ENCODE assay signal across 21 cellular contexts in genomic region chr12:94955193-94955592, GRCh38. TPM values are rescaled to one million over a fixed set of nuclear protein-coding genes. Genes with fewer than 3 reads are reported as not detected.
DNase-seq lines count a peak whose midpoint lies in the region; ATAC-seq, FAIRE-seq and TF ChIP-seq lines count a peak whose summit lies in the region.
"Had no signal": no experiment of that assay in that cellular context is flagged by ENCODE, and none has a peak within 500 bp of the region (broad histone marks: within the 10 kb centered on the region; RNA-seq: fewer than 3 reads in every experiment).

No MANE protein-coding gene starts in this region.

- CTCF ChIA-PET in K562 (lab: Yijun Ruan, JAX; ENCODE audit: low intra/inter-chr PET ratio) = no interaction called here

- WGBS in K562 (ENCODE audit: insufficient coverage, low coverage, missing lambda C conversion rate) = 44% methylated on average over 5 of the region's 5 CpGs

- FAIRE-seq in K562 (lab: Jason Lieb, UNC) = no peak
- FAIRE-seq: A204.1, GM12878 had no signal

- H3K9me3 Mint-ChIP-seq in stimulated activated naive CD8-positive, alpha-beta T cell treated with anti-CD3 and anti-CD28 coated beads, Interleukin-15, amount 100 ng/mL, for 72 hours = no peaks in the 10 kb centered on the region
- H3K9me3 Mint-ChIP-seq: HFFc6 had no signal

- no peak for TF ChIP-seq RAD21 in K562 (CRISPR knock-in tag; conservative IDR thresholded peaks at IDR 0.05 in 1 of 2, IDR thresholded peaks at IDR 0.05 in 1 of 2)

- in situ Hi-C loops in K562 (cut with MboI) = no loop called here

- H3K4me1 Mint-ChIP-seq in stimulated activated naive CD8-positive, alpha-beta T cell treated with anti-CD3 and anti-CD28 coated beads, Interleukin-15, amount 100 ng/mL, for 72 hours = peaks cover 17% of the 10 kb centered on the region

- no peaks in the 10 kb centered on the region for H4K20me1 ChIP-seq in K562 (replicated peaks; ENCODE audit: control insufficient read depth, insufficient read depth, low read length)

- H3K27ac ChIP-seq in K562 (ENCODE audit: extremely low read depth, low read depth, low read length) = no peak overlapping the region
- no peak overlapping the region for H3K27ac ChIP-seq in dorsolateral prefrontal cortex
- H3K27ac ChIP-seq: HL-60 had no signal

- no peak overlapping the region for H3K4me3 Mint-ChIP-seq in stimulated activated naive CD8-positive, alpha-beta T cell treated with anti-CD3 and anti-CD28 coated beads, Interleukin-15, amount 100 ng/mL, for 72 hours
- H3K4me3 Mint-ChIP-seq: CD14-positive monocyte; CD4-positive, alpha-beta memory T cell; HFFc6 had no signal

- POLR2A ChIA-PET in K562 (lab: Yijun Ruan, JAX) = interaction anchor here (0.6 to 1.6 kb wide), 4 partner anchors 9 to 34 kb away, joined by 3 to 5 read pairs (median 4); no protein-coding TSS in a partner anchor

- H3K9me3 ChIP-seq in K562 (replicated peaks; ENCODE audit: control insufficient read depth, insufficient read depth, low read depth, low read length) = no peaks in the 10 kb centered on the region

- peaks cover 3% of the 10 kb centered on the region for H3K9me1 ChIP-seq in K562 (ENCODE audit: control insufficient read depth, insufficient read depth, low read length)

- no peaks in the 10 kb centered on the region for H3K36me3 ChIP-seq in K562 (ENCODE audit: control insufficient read depth, insufficient read depth, low read length)

- H3K27me3 Mint-ChIP-seq in stimulated activated naive CD8-positive, alpha-beta T cell treated with anti-CD3 and anti-CD28 coated beads, Interleukin-15, amount 100 ng/mL, for 72 hours = peaks cover 67% of the 10 kb centered on the region

- peaks cover 0 to 4% of the 10 kb centered on the region in 2 experiments; a peak in 1 of 5 replicates for H3K27me3 ChIP-seq in K562 (ENCODE audit: control insufficient read depth in 2 of 2, insufficient read depth in 2 of 2, low read length in 2 of 2)
- H3K27me3 ChIP-seq in dorsolateral prefrontal cortex = no peaks in the 10 kb centered on the region

- intact Hi-C loops in K562 (cut with micrococcal nuclease) = no loop called here
- intact Hi-C loops in dorsolateral prefrontal cortex (cut with DNase I) = no loop called here

- H3K9ac ChIP-seq in K562 (ENCODE audit: insufficient read depth in 1 of 2, low read depth in 2 of 2, low read length in 2 of 2) = no peak overlapping the region

- no peak for TF ChIP-seq EP300 in K562 (IDR thresholded peaks at IDR 0.05; ENCODE audit: low read length)

- H3K27ac Mint-ChIP-seq in stimulated activated naive CD8-positive, alpha-beta T cell treated with anti-CD3 and anti-CD28 coated beads, Interleukin-15, amount 100 ng/mL, for 72 hours = no peak overlapping the region
- H3K27ac Mint-ChIP-seq: CD4-positive, alpha-beta memory T cell; HFFc6 had no signal

- no peak for ATAC-seq in K562
- peak; percentile 52 for ATAC-seq in stimulated activated naive CD8-positive, alpha-beta T cell treated with anti-CD3 and anti-CD28 coated beads, Interleukin-15, amount 100 ng/mL, for 72 hours
- ATAC-seq: GM12878 had no signal

- H3K4me3 ChIP-seq in Jurkat, Clone E6-1 (ENCODE audit: low read length) = no peak overlapping the region
- H3K4me3 ChIP-seq in K562 (no peak overlapping the region), dorsolateral prefrontal cortex (no peak overlapping the region)
- H3K4me3 ChIP-seq: GM12878 had no signal

- TF ChIP-seq CTCF in K562 (IDR thresholded peaks at IDR 0.05 in 2 of 3, conservative IDR thresholded peaks at IDR 0.05 in 1 of 3; ENCODE audit: insufficient read depth in 2 of 3, low read depth in 1 of 3, low read length in 3 of 3) (no peak), dorsolateral prefrontal cortex (IDR thresholded peaks at IDR 0.05 in 54 of 56, conservative IDR thresholded peaks at IDR 0.05 in 2 of 56; ENCODE audit: low read depth in 1 of 56, partially characterized antibody in 56 of 56) (no peak)

- TF ChIP-seq POLR2A in K562 (conservative IDR thresholded peaks at IDR 0.05) = no peak

- no peak overlapping the region for H3K4me2 ChIP-seq in K562 (ENCODE audit: insufficient read depth, low read length)

- DNase-seq in Jurkat, Clone E6-1 (ENCODE audit: low read depth, low spot score) = peak; percentile 5
- DNase-seq in K562 (ENCODE audit: extremely low read depth in 1 of 4, low spot score in 3 of 4) = no peak
- peak; percentile 31 for DNase-seq in islet precursor cell
- DNase-seq in stimulated activated naive CD8-positive, alpha-beta T cell treated with anti-CD3 and anti-CD28 coated beads, Interleukin-15, amount 100 ng/mL, for 72 hours = no peak
- DNase-seq in NCI-H2227 (lab: John Stamatoyannopoulos, UW; ENCODE audit: unreplicated experiment) = no peak
- DNase-seq in activated CD4-positive, alpha-beta T cell treated with anti-CD3 and anti-CD28 coated beads for 4 hours = no peak
- no peak for DNase-seq in dorsolateral prefrontal cortex
- DNase-seq: ACHN; AML-193; CD4-positive, alpha-beta memory T cell; DMS153; DMS79; GDM1; GOT3; H7; HFFc6; IMR-90 had no signal

- peaks cover 0 to 13% of the 10 kb centered on the region in 2 experiments; a peak in 3 of 5 replicates for H3K4me1 ChIP-seq in K562 (replicated peaks in 1 of 2; ENCODE audit: control insufficient read depth in 2 of 2, insufficient read depth in 2 of 2, low read length in 2 of 2)

- no peaks in the 10 kb centered on the region for H3K79me2 ChIP-seq in K562 (ENCODE audit: control insufficient read depth, insufficient read depth, low read length)

- BruUV-seq in K562 (replicated peaks; lab: Mats Ljungman, UMichigan) = no TSS peak

- peak overlapping the region; percentile 74; the same call in 1 of the 2 replicates for H2AFZ ChIP-seq in K562 (ENCODE audit: low read depth, low read length)

TF ChIP-seq in K562, 482 proteins besides CTCF, POLR2A, EP300 and RAD21 (continues in another document):
- TF ChIP-seq NCOR1 (IDR thresholded peaks at IDR 0.05) (no peak), RNF219 (CRISPR knock-in tag; IDR thresholded peaks at IDR 0.05) (no peak), PTTG1 (tag; IDR thresholded peaks at IDR 0.05; ENCODE audit: low read depth) (no peak), ARID2 (IDR thresholded peaks at IDR 0.05) (no peak), BCOR (IDR thresholded peaks at IDR 0.05) (no peak), FOXA3 (CRISPR knock-in tag; conservative IDR thresholded peaks at IDR 0.05 in 1 of 2, IDR thresholded peaks at IDR 0.05 in 1 of 2) (no peak)
- TF ChIP-seq, protein P1, sequence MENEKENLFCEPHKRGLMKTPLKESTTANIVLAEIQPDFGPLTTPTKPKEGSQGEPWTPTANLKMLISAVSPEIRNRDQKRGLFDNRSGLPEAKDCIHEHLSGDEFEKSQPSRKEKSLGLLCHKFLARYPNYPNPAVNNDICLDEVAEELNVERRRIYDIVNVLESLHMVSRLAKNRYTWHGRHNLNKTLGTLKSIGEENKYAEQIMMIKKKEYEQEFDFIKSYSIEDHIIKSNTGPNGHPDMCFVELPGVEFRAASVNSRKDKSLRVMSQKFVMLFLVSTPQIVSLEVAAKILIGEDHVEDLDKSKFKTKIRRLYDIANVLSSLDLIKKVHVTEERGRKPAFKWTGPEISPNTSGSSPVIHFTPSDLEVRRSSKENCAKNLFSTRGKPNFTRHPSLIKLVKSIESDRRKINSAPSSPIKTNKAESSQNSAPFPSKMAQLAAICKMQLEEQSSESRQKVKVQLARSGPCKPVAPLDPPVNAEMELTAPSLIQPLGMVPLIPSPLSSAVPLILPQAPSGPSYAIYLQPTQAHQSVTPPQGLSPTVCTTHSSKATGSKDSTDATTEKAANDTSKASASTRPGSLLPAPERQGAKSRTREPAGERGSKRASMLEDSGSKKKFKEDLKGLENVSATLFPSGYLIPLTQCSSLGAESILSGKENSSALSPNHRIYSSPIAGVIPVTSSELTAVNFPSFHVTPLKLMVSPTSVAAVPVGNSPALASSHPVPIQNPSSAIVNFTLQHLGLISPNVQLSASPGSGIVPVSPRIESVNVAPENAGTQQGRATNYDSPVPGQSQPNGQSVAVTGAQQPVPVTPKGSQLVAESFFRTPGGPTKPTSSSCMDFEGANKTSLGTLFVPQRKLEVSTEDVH (IDR thresholded peaks at IDR 0.05; ENCODE audit: low read depth, partially characterized antibody) = no peak

RNA-seq across cellular contexts. Expression of gene NDUFA12, which starts 48.3 kb away (rescaled TPM):
- 358 TPM for polyA plus RNA-seq in Jurkat, Clone E6-1 (2012; ENCODE audit: insufficient read depth, insufficient read length)
- 13.4 and 22.9 TPM in 2 replicates for total RNA-seq in K562 (2011; cell fraction: chromatin; rRNA removed; ENCODE audit: low replicate concordance)
- 17.5 and 20.2 TPM in 2 replicates for total RNA-seq in K562 (2011; cell fraction: nucleolus; rRNA removed)
- 25.4 and 30.2 TPM in 2 replicates for total RNA-seq in K562 (2011; cell fraction: nucleoplasm; rRNA removed)
- total RNA-seq in K562 (2014; rRNA removed) = 115 and 178 TPM in 2 replicates
- total RNA-seq in K562 (2014; rRNA removed; fragmentation: Illumina TruSeq; extraction: Trizol) = 257 and 267 TPM in 2 replicates
- total RNA-seq in K562 (2015; rRNA removed; fragmentation: Illumina TruSeq; extraction: Trizol) = 264 and 283 TPM in 2 replicates
- total RNA-seq in K562 (2021) = 149 and 163 TPM in 2 replicates
- polyA plus RNA-seq in K562 (2011; rRNA removed) = 205 and 298 TPM in 2 replicates
- 158 and 263 TPM in 2 replicates for polyA plus RNA-seq in K562 (2011; cell fraction: cytosol; rRNA removed)
- polyA plus RNA-seq in K562 (2011; cell fraction: nucleus; rRNA removed) = 54.9 and 90.7 TPM in 2 replicates
- polyA plus RNA-seq in K562 (2012) = 149 and 336 TPM in 2 replicates
- 344 and 367 TPM in 2 replicates for polyA plus RNA-seq in K562 (2014; fragmentation: Illumina TruSeq; extraction: Trizol)
- 100 to 1,000 TPM; 862 to 986 TPM for polyA plus RNA-seq in K562 (2014; fragmentation: Nextera tagmentation; extraction: Ambion mirVana)
- polyA plus RNA-seq in K562 (2014; rRNA removed) = 200 and 224 TPM in 2 replicates
- 168 and 184 TPM in 2 replicates for polyA minus RNA-seq in K562 (2011; rRNA and poly(A)+ RNA removed)
- 69.4 and 75.6 TPM in 2 replicates for polyA minus RNA-seq in K562 (2011; cell fraction: cytosol; rRNA and poly(A)+ RNA removed)
- polyA minus RNA-seq in K562 (2011; cell fraction: nucleus; rRNA and poly(A)+ RNA removed) = 13.5 and 28.2 TPM in 2 replicates
- 100 to 1,000 TPM in 74 of 120 experiments, 10 to 100 TPM in 46; 53.8 to 149 (median 106) TPM for total RNA-seq in dorsolateral prefrontal cortex

Comparison
In these comparisons a context has a peak if more than half of its experiments do, and no peak if none do; other contexts are left out.
1. DNase-seq: peak in Jurkat, Clone E6-1 (single experiment) and islet precursor cell (single experiment); none in K562 (0 of 4), stimulated activated naive CD8-positive, alpha-beta T cell treated with anti-CD3 and anti-CD28 coated beads, Interleukin-15, amount 100 ng/mL, for 72 hours (0 of 2), NCI-H2227 (single experiment), activated CD4-positive, alpha-beta T cell treated with anti-CD3 and anti-CD28 coated beads for 4 hours (0 of 2) and dorsolateral prefrontal cortex (0 of 10).